In the genomic region with DNA sequence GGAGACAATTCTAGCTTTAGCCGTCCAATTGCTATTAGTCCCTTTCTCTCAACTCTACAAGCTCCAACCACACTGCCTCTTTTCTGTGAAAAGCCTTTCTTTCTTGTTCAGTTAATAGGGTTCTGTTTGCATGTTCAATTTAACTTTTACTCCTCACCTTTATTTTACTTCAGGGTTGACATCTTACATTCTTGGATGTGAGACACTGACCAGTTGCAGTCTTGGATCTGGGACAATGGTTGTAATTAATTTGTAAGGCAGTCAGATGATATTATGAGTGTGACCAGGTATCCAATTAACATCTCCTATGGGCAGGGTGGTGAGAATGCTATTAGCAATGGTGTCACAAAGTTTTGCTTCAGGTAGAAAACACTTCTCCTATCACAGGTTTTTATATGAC, we compare ENCODE assay signal across 34 cellular contexts.
"Had no signal": no experiment of that assay in that cellular context is flagged by ENCODE, and none has a peak within 500 bp of the region (broad histone marks: within the 10 kb centered on the region; RNA-seq: fewer than 3 reads in every experiment).

No MANE protein-coding gene starts in this region.

- H3K27me3 ChIP-seq: MG63 had no signal

- H3K4me3 ChIP-seq: MG63 had no signal

- H3K9me3 ChIP-seq: MG63 had no signal

- DNase-seq: Karpas-422, Kasumi-1, MG63, MM.1S, MV-4-11, NCI-H1048, NCI-H1092, NCI-H1092 treated with DMSO at 0.1 percent for 48 hours, NCI-H1105, NCI-H1105 treated with DMSO at 0.1 percent for 48 hours, NCI-H1417, NCI-H1417 treated with DMSO at 0.1 percent for 48 hours, NCI-H1436, NCI-H1436 treated with DMSO at 0.1 percent for 48 hours, NCI-H146, NCI-H1694 treated with DMSO at 0.1 percent for 48 hours, NCI-H187, NCI-H187 treated with DMSO at 0.1 percent for 48 hours, NCI-H1930, NCI-H2029, NCI-H2029 treated with DMSO at 0.1 percent for 48 hours, NCI-H2081, NCI-H2081 treated with DMSO at 0.1 percent for 48 hours, NCI-H2107, NCI-H2171, NCI-H2171 treated with DMSO at 0.1 percent for 48 hours, NCI-H2227 treated with DMSO at 0.1 percent for 48 hours, NCI-H226, NCI-H345, NCI-H446, NCI-H446 treated with DMSO at 0.1 percent for 48 hours, NCI-H510A, NCI-H510A treated with DMSO at 0.1 percent for 48 hours, NCI-H524 had no signal

- H3K36me3 ChIP-seq: MG63 had no signal
